In the genomic region with DNA sequence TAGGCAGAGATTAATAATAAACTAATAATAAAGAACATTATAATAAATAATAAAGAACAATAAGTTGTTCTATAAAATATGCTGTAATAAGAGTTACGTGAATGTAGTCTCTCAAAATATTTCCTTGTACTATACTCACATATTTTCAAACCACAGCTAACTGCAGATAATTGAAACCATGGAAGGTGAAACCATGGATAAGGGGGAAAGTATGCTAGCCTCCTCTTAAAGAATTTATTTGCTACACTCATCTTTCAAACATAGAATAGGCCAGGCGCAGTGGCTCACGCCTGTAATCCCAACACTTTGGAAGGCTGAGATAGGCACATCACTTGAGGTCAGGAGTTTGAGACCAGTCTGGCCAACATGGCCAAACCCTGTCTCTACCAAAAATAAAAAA, we compare ENCODE assay signal across 22 cellular contexts. TPM values are rescaled to one million over a fixed set of nuclear protein-coding genes. Genes with fewer than 3 reads are reported as not detected.
DNase-seq lines count a peak whose midpoint lies in the region; ATAC-seq and TF ChIP-seq lines count a peak whose summit lies in the region.
"Had no signal": no experiment of that assay in that cellular context is flagged by ENCODE, and none has a peak within 500 bp of the region (broad histone marks: within the 10 kb centered on the region; RNA-seq: fewer than 3 reads in every experiment).

No MANE protein-coding gene starts in this region.

- peaks cover 82 to 86% of the 10 kb centered on the region in 2 donors for H3K4me1 ChIP-seq in naive thymus-derived CD4-positive, alpha-beta T cell (ENCODE audit: control insufficient read depth in 2 of 2, insufficient read depth in 2 of 2, low read length in 2 of 2)

- in situ Hi-C loops in brain microvascular endothelial cell (cut with HindIII; ENCODE audit: low pct_ligation_motif_present, low sequenced_read_pairs) = no loop called here

- no peak for ATAC-seq in naive thymus-derived CD4-positive, alpha-beta T cell
- ATAC-seq in HG03460 (IDR thresholded peaks at IDR 0.05; ENCODE audit: unreplicated experiment) = no peak
- no peak for ATAC-seq in HG02798 (IDR thresholded peaks at IDR 0.05; ENCODE audit: poor library complexity, unreplicated experiment)
- no peak for ATAC-seq in GM18858 (IDR thresholded peaks at IDR 0.05; ENCODE audit: unreplicated experiment)
- ATAC-seq: HCT116, left lung, upper lobe of right lung had no signal

- CTCF ChIA-PET in naive thymus-derived CD4-positive, alpha-beta T cell (lab: Charles Lee) = interaction anchor here (1.5 kb wide), 1 partner anchor 25 kb away, joined by 4 read pairs; no protein-coding TSS in a partner anchor

- peak overlapping the region; percentile 28; the same call in 1 of the 2 replicates for H3K27ac ChIP-seq in C4-2B
- no peak overlapping the region for H3K27ac ChIP-seq in brain microvascular endothelial cell
- H3K27ac ChIP-seq in naive thymus-derived CD4-positive, alpha-beta T cell (ENCODE audit: low read depth, low read length) = peak overlapping the region; percentile 4
- H3K27ac ChIP-seq: cardiac muscle cell, left lung, upper lobe of right lung had no signal

- POLR2A ChIA-PET in naive thymus-derived CD4-positive, alpha-beta T cell (lab: Charles Lee) = interaction anchor here (1.5 to 12.1 kb wide), 3 partner anchors 14 to 21 kb away, joined by 5 to 122 read pairs (median 6); no protein-coding TSS in a partner anchor

- no peaks in the 10 kb centered on the region for H3K9me3 ChIP-seq in naive thymus-derived CD4-positive, alpha-beta T cell (ENCODE audit: control insufficient read depth in 2 of 3, low read length in 3 of 3)
- H3K9me3 ChIP-seq: adrenal gland, left lung, spleen, upper lobe of right lung had no signal

- H3K36me3 Mint-ChIP-seq in naive thymus-derived CD4-positive, alpha-beta T cell = peaks cover 0 to 22% (median 7%) of the 10 kb centered on the region in 5 donors

- H3K4me3 Mint-ChIP-seq in naive thymus-derived CD4-positive, alpha-beta T cell = peak overlapping the region in 8 of 10 donors; percentile 23 to 64 (median 42)
- H3K4me3 Mint-ChIP-seq: T-helper 1 cell treated with Interleukin-12 subunit alpha and Interleukin-12 subunit beta and Interleukin-4 antibody, amounts not matched to agents 30 μg/mL and 1 μg/mL, for 36 hours had no signal

- H3K27me3 Mint-ChIP-seq in naive thymus-derived CD4-positive, alpha-beta T cell = no peaks in the 10 kb centered on the region

- peaks cover 30 to 64% (median 51%) of the 10 kb centered on the region in 7 donors for H3K4me1 Mint-ChIP-seq in naive thymus-derived CD4-positive, alpha-beta T cell

- TF ChIP-seq CTCF in C4-2B (conservative IDR thresholded peaks at IDR 0.05) (no peak), brain microvascular endothelial cell (IDR thresholded peaks at IDR 0.05; ENCODE audit: low read depth, low read length, missing control alignments) (no peak)

- H3K9me3 Mint-ChIP-seq in naive thymus-derived CD4-positive, alpha-beta T cell = peaks cover 0 to 3% (median 0%) of the 10 kb centered on the region in 11 donors
- H3K9me3 Mint-ChIP-seq: T-helper 1 cell treated with Interleukin-12 subunit alpha and Interleukin-12 subunit beta and Interleukin-4 antibody, amounts not matched to agents 30 μg/mL and 1 μg/mL, for 36 hours had no signal

- peak; percentile 70 for DNase-seq in EH (ENCODE audit: low read depth)
- DNase-seq in brain microvascular endothelial cell = peak; percentile 22
- DNase-seq in naive thymus-derived CD4-positive, alpha-beta T cell = no peak
- DNase-seq: adrenal gland, Calu3, EL, Karpas-422, left lung, NCI-H1930, NCI-H226, NCI-H82, OCI-M1, SIG-M5, spleen, upper lobe of right lung had no signal

- no peaks in the 10 kb centered on the region for H3K27me3 ChIP-seq in brain microvascular endothelial cell (replicated peaks)
- no peaks in the 10 kb centered on the region for H3K27me3 ChIP-seq in naive thymus-derived CD4-positive, alpha-beta T cell (ENCODE audit: control insufficient read depth in 2 of 2, insufficient read depth in 2 of 2, low read length in 2 of 2)
- H3K27me3 ChIP-seq: adrenal gland, cardiac muscle cell, left lung, spleen, upper lobe of right lung had no signal

- H3K36me3 ChIP-seq in brain microvascular endothelial cell (replicated peaks) = no peaks in the 10 kb centered on the region
- no peaks in the 10 kb centered on the region for H3K36me3 ChIP-seq in naive thymus-derived CD4-positive, alpha-beta T cell (ENCODE audit: control insufficient read depth in 2 of 3, insufficient read depth in 3 of 3, low read length in 3 of 3)
- H3K36me3 ChIP-seq: adrenal gland, cardiac muscle cell, left lung, spleen, upper lobe of right lung had no signal

- H3K4me3 ChIP-seq in brain microvascular endothelial cell (ENCODE audit: low read depth, low read length) = no peak overlapping the region
- H3K4me3 ChIP-seq in naive thymus-derived CD4-positive, alpha-beta T cell (ENCODE audit: low read length) = no peak overlapping the region
- H3K4me3 ChIP-seq: adrenal gland, cardiac muscle cell, left lung, spleen, upper lobe of right lung had no signal

- intact Hi-C loops in naive thymus-derived CD4-positive, alpha-beta T cell (cut with micrococcal nuclease) = no loop called here

- peak overlapping the region in 7 of 9 donors; percentile 2 to 94 (median 84) for H3K27ac Mint-ChIP-seq in naive thymus-derived CD4-positive, alpha-beta T cell

RNA-seq across cellular contexts. Expression of gene CYTH1, which starts 18.5 kb away (rescaled TPM):
- total RNA-seq in naive thymus-derived CD4-positive, alpha-beta T cell = 100 to 1,000 TPM; 297 to 452 (median 420) TPM
- polyA plus RNA-seq in naive thymus-derived CD4-positive, alpha-beta T cell = 100 to 1,000 TPM; 314 to 395 TPM

Comparison
In these comparisons a context has a peak if more than half of its experiments do, and no peak if none do; other contexts are left out.
1. DNase-seq: peak in EH (single experiment) and brain microvascular endothelial cell (single experiment); none in naive thymus-derived CD4-positive, alpha-beta T cell (0 of 9).